Comparison of ENCODE assay signal across 6 cellular contexts in the genomic region with DNA sequence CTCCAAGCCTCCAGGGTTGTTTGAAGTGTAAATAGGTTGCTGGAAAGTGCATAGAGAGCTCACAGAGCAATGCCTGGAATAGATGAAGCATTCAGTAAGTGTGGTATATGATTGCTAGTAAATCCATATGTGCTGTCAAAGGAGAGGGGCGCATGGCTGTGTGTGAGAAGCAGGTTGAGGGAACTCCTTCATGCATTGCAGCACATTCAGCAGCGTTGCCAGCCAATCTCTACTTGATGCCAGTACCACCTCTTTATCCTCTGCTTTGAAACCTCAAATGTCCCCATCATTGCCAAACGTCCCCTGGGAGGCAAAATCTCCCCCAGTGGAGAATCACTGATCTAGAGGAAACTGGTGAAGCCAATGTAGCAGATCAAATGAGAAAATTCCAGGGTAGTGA.
"Had no signal": no experiment of that assay in that cellular context is flagged by ENCODE, and none has a peak within 500 bp of the region (broad histone marks: within the 10 kb centered on the region; RNA-seq: fewer than 3 reads in every experiment).

No MANE protein-coding gene starts in this region.

- H3K4me3 Mint-ChIP-seq: GM23338, H9 had no signal

- ATAC-seq: GM23338, K562 had no signal

- DNase-seq: H9, HCEC 1CT, IMR-90, KG1 had no signal

- H3K4me3 ChIP-seq: GM23338, K562 had no signal

- H3K27ac Mint-ChIP-seq: GM23338, H9 had no signal

- H3K4me1 Mint-ChIP-seq: GM23338 had no signal

- H3K9me3 Mint-ChIP-seq: GM23338, H9 had no signal

- H3K4me2 ChIP-seq: GM23338 had no signal
